In genomic region chr5:177425196-177425800, GRCh38 we compare ENCODE assay signal across 8 cellular contexts. TPM values are rescaled to one million over a fixed set of nuclear protein-coding genes. Genes with fewer than 3 reads are reported as not detected.
DNase-seq lines count a peak whose midpoint lies in the region; ATAC-seq and TF ChIP-seq lines count a peak whose summit lies in the region.

No MANE protein-coding gene starts in this region.

- H3K27ac ChIP-seq in Karpas-422 (ENCODE audit: low read length) (no peak overlapping the region), coronary artery (peak overlapping the region; percentile 90 to 97)

- H3K4me1 Mint-ChIP-seq in naive thymus-derived CD8-positive, alpha-beta T cell = peaks cover 22 to 51% (median 42%) of the 10 kb centered on the region in 4 donors

- no peaks in the 10 kb centered on the region for H3K9me3 Mint-ChIP-seq in naive thymus-derived CD8-positive, alpha-beta T cell

- H4K20me1 ChIP-seq in Karpas-422 (ENCODE audit: insufficient read depth, low read depth, low read length) = peaks cover 20% of the 10 kb centered on the region; the same call in 1 of the 2 replicates

- peaks cover 36% of the 10 kb centered on the region for H3K79me2 ChIP-seq in Karpas-422 (ENCODE audit: low read length)

- H3K4me3 ChIP-seq in BE2C (ENCODE audit: low read depth, low read length) (peak overlapping the region; percentile 74), Karpas-422 (ENCODE audit: low read length) (peak overlapping the region; percentile 73), coronary artery (peak overlapping the region; percentile 81)

- H3K27me3 Mint-ChIP-seq in naive thymus-derived CD8-positive, alpha-beta T cell = no peaks in the 10 kb centered on the region

- H3K9me3 ChIP-seq in BE2C (no peaks in the 10 kb centered on the region), Karpas-422 (ENCODE audit: low read length) (no peaks in the 10 kb centered on the region)

- POLR2A ChIA-PET in naive thymus-derived CD8-positive, alpha-beta T cell (lab: Charles Lee) = interaction anchor here (0.7 to 34.6 kb wide), 11 partner anchors 9 to 71 kb away, joined by 3 to 1530 read pairs (median 15); partner anchors contain the start of genes F12, PRR7 and RGS14

- H3K4me1 ChIP-seq in BE2C (peaks cover 3% of the 10 kb centered on the region), Karpas-422 (ENCODE audit: low read length) (peaks cover 42% of the 10 kb centered on the region)

- H3K4me3 Mint-ChIP-seq in naive thymus-derived CD8-positive, alpha-beta T cell = peak overlapping the region; percentile 82 to 98 (median 94)

- peak overlapping the region; percentile 83 for H3K4me2 ChIP-seq in Karpas-422 (ENCODE audit: low read depth, low read length, poor library complexity, severe bottlenecking)

- H3K27ac Mint-ChIP-seq in naive thymus-derived CD8-positive, alpha-beta T cell = peak overlapping the region; percentile 92 to 100 (median 98)

- peaks cover 1% of the 10 kb centered on the region for H3K36me3 ChIP-seq in BE2C
- H3K36me3 ChIP-seq in Karpas-422 (ENCODE audit: insufficient read depth, low read length) = no peaks in the 10 kb centered on the region

- no peak for DNase-seq in BE2C
- DNase-seq in Karpas-422 = no peak
- DNase-seq in coronary artery (ENCODE audit: low spot score) = peak; percentile 68
- no peak for DNase-seq in naive thymus-derived CD8-positive, alpha-beta T cell
- DNase-seq in SIG-M5 treated with dmso at 0.1 percent for 504 hours (lab: John Stamatoyannopoulos, UW; ENCODE audit: unreplicated experiment) = no peak
- no peak for DNase-seq in NAMALWA (ENCODE audit: low spot score)
- DNase-seq in GM13976 (ENCODE audit: low spot score) = no peak
- DNase-seq in amygdala (lab: John Stamatoyannopoulos, UW) = no peak

- peak in 1 of 2 donors; percentile 4 for ATAC-seq in naive thymus-derived CD8-positive, alpha-beta T cell

- TF ChIP-seq CTCF in BE2C (IDR thresholded peaks at IDR 0.05; ENCODE audit: low read depth, low read length) (no peak), coronary artery (IDR thresholded peaks at IDR 0.05) (no peak), GM13976 (IDR thresholded peaks at IDR 0.05; ENCODE audit: borderline replicate concordance, control extremely low read depth, extremely low read depth, insufficient read depth, missing control alignments) (no peak)

- H3K27me3 ChIP-seq in BE2C = no peaks in the 10 kb centered on the region
- H3K27me3 ChIP-seq in Karpas-422 (ENCODE audit: low read length) = no peaks in the 10 kb centered on the region

- H3K9ac ChIP-seq in Karpas-422 (ENCODE audit: low read length) = peak overlapping the region; percentile 78

- peak overlapping the region; percentile 63 for H2AFZ ChIP-seq in Karpas-422 (ENCODE audit: low read length)

- no peaks in the 10 kb centered on the region for H3K9me2 ChIP-seq in Karpas-422 (replicated peaks; ENCODE audit: insufficient read depth, low read length)

- H3K36me3 Mint-ChIP-seq in naive thymus-derived CD8-positive, alpha-beta T cell = peaks cover 0 to 13% (median under 1%) of the 10 kb centered on the region in 3 donors

- in situ Hi-C loops in GM13976 (cut with MboI; ENCODE audit: low sequenced_read_pairs, unreplicated experiment) = no loop called here

RNA-seq across cellular contexts. Expression of gene GRK6, which starts 1.2 kb away (rescaled TPM):
- 58.6 TPM for polyA plus RNA-seq in BE2C (2012; ENCODE audit: insufficient read depth, insufficient read length, low read depth)
- total RNA-seq in Karpas-422 (2014; rRNA removed; shearing (Covaris generic); ENCODE audit: low replicate concordance) = 45.5 and 79.1 TPM in 2 replicates
- total RNA-seq in naive thymus-derived CD8-positive, alpha-beta T cell = 100 to 1,000 TPM; 176 to 181 TPM
- 100 to 1,000 TPM in 2 of 3 donors, 10 to 100 TPM in 1; 83.1 to 204 (median 104) TPM for polyA plus RNA-seq in naive thymus-derived CD8-positive, alpha-beta T cell

RNA-seq across cellular contexts. Expression of gene F12, which starts 15.9 kb away (rescaled TPM):
- polyA plus RNA-seq in BE2C (2012; ENCODE audit: insufficient read depth, insufficient read length, low read depth) = 68.2 TPM
- 6.0 and 6.5 TPM in 2 replicates for total RNA-seq in Karpas-422 (2014; rRNA removed; shearing (Covaris generic); ENCODE audit: low replicate concordance)
- not detected for total RNA-seq in naive thymus-derived CD8-positive, alpha-beta T cell
- under 1 TPM; 0.21 to 0.26 (median 0.25) TPM for polyA plus RNA-seq in naive thymus-derived CD8-positive, alpha-beta T cell

RNA-seq across cellular contexts. Expression of gene PRR7, which starts 21.3 kb away (rescaled TPM):
- 84.9 TPM for polyA plus RNA-seq in BE2C (2012; ENCODE audit: insufficient read depth, insufficient read length, low read depth)
- 26.8 and 59.4 TPM in 2 replicates for total RNA-seq in Karpas-422 (2014; rRNA removed; shearing (Covaris generic); ENCODE audit: low replicate concordance)
- total RNA-seq in naive thymus-derived CD8-positive, alpha-beta T cell = 1 to 10 TPM; 7.6 to 7.7 TPM
- polyA plus RNA-seq in naive thymus-derived CD8-positive, alpha-beta T cell = 10 to 100 TPM; 14.6 to 21.6 (median 20.6) TPM

RNA-seq across cellular contexts. Expression of gene PFN3, which starts 24.8 kb away (rescaled TPM):
- polyA plus RNA-seq in BE2C (2012; ENCODE audit: insufficient read depth, insufficient read length, low read depth) = not detected
- total RNA-seq in Karpas-422 (2014; rRNA removed; shearing (Covaris generic); ENCODE audit: low replicate concordance) = not detected in 2 replicates
- not detected for total RNA-seq in naive thymus-derived CD8-positive, alpha-beta T cell
- not detected for polyA plus RNA-seq in naive thymus-derived CD8-positive, alpha-beta T cell

RNA-seq across cellular contexts. Expression of gene SLC34A1, which starts 41.1 kb away (rescaled TPM):
- not detected for polyA plus RNA-seq in BE2C (2012; ENCODE audit: insufficient read depth, insufficient read length, low read depth)
- not detected in 2 replicates for total RNA-seq in Karpas-422 (2014; rRNA removed; shearing (Covaris generic); ENCODE audit: low replicate concordance)
- under 1 TPM; 0.16 to 0.25 TPM for total RNA-seq in naive thymus-derived CD8-positive, alpha-beta T cell
- polyA plus RNA-seq in naive thymus-derived CD8-positive, alpha-beta T cell = not detected
